In the genomic region with DNA sequence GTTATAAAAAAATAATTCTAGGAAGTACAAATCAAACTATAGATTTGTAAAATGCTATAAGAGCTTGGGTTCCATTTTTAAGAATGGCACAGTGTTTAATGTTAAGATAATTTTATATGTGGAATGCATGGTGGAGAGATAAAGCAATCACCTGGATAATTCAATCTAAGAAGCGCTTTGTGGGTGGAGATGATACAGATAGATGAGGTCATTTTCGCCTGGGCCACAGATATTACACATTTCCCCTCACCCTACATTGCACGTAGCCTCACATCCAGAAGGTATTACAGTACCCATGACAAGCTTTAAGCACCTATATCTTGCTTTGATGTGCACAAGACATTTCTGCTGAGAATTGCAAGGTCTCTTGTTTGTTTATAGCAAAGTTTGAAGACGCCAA, we compare ENCODE assay signal across 20 cellular contexts.
DNase-seq lines count a peak whose midpoint lies in the region; ATAC-seq, FAIRE-seq and TF ChIP-seq lines count a peak whose summit lies in the region.
"Had no signal": no experiment of that assay in that cellular context is flagged by ENCODE, and none has a peak within 500 bp of the region (broad histone marks: within the 10 kb centered on the region; RNA-seq: fewer than 3 reads in every experiment).

No MANE protein-coding gene starts in this region.

- TF ChIP-seq CTCF in SK-N-SH (IDR thresholded peaks at IDR 0.05) (no peak), HEK293 (tag by site-specific recombination; IDR thresholded peaks at IDR 0.05) (no peak), endothelial cell of umbilical vein (IDR thresholded peaks at IDR 0.05; ENCODE audit: extremely low read depth in 1 of 2, insufficient read depth in 1 of 2, low read depth in 1 of 2, low read length in 2 of 2) (no peak), nephron (IDR thresholded peaks at IDR 0.05; ENCODE audit: unreplicated experiment in 3 of 3) (no peak)
- no peak for TF ChIP-seq CTCF in CD8-positive, alpha-beta T cell (IDR thresholded peaks at IDR 0.05)

- H3K79me2 ChIP-seq in SK-N-SH (ENCODE audit: insufficient read depth) (no peaks in the 10 kb centered on the region), endothelial cell of umbilical vein (ENCODE audit: control insufficient read depth, insufficient read depth, low read length) (no peaks in the 10 kb centered on the region)

- H4K20me1 ChIP-seq in SK-N-SH (ENCODE audit: insufficient read depth) (no peaks in the 10 kb centered on the region), endothelial cell of umbilical vein (replicated peaks; ENCODE audit: control insufficient read depth, extremely low read depth, insufficient read depth, low read length) (no peaks in the 10 kb centered on the region)

- H3K9me3 ChIP-seq in SK-N-SH, result no peaks in the 10 kb centered on the region
- no peaks in the 10 kb centered on the region for H3K9me3 ChIP-seq in HEK293 (ENCODE audit: control insufficient read depth, insufficient read depth, low read depth, low read length)
- no peaks in the 10 kb centered on the region for H3K9me3 ChIP-seq in endothelial cell of umbilical vein (replicated peaks; ENCODE audit: control insufficient read depth, insufficient read depth, low read length)
- no peaks in the 10 kb centered on the region for H3K9me3 ChIP-seq in CD8-positive, alpha-beta T cell (ENCODE audit: low read length)
- H3K9me3 ChIP-seq: A549 had no signal

- no peak for TF ChIP-seq POLR2A in endothelial cell of umbilical vein (IDR thresholded peaks at IDR 0.05; ENCODE audit: low read depth, low read length)

- no peaks in the 10 kb centered on the region for H3F3A ChIP-seq in SK-N-SH (replicated peaks; ENCODE audit: insufficient read depth)

- H3K27ac ChIP-seq in SK-N-SH (ENCODE audit: low read depth in 2 of 2, low read length in 1 of 2) (no peak overlapping the region), HEK293 (ENCODE audit: extremely low read depth, low read depth, low read length) (no peak overlapping the region), endothelial cell of umbilical vein (ENCODE audit: insufficient read depth, low read depth, low read length) (no peak overlapping the region)
- no peak overlapping the region for H3K27ac ChIP-seq in CD8-positive, alpha-beta T cell (ENCODE audit: low read depth, low read length)
- H3K27ac ChIP-seq: 22Rv1, A549, C4-2B had no signal

- peak overlapping the region; percentile 30 to 67 (median 48) for H3K27ac Mint-ChIP-seq in nephron
- no peak overlapping the region for H3K27ac Mint-ChIP-seq in CD8-positive, alpha-beta T cell
- H3K27ac Mint-ChIP-seq: CD4-positive, alpha-beta T cell had no signal

- ATAC-seq in SK-N-SH treated with all-trans-retinoic acid at 6 μM for 48 hours (no peak), HG03442 (IDR thresholded peaks at IDR 0.05; ENCODE audit: unreplicated experiment) (no peak)
- ATAC-seq in CD8-positive, alpha-beta T cell, result no peak
- ATAC-seq: A549, HCT116, HepG2 had no signal

- dilution Hi-C loops in endothelial cell of umbilical vein (cut with MboI; ENCODE audit: extremely low pct_ligation_motif_present, low sequenced_read_pairs), result no loop called here

- H3K27me3 Mint-ChIP-seq in nephron (ENCODE audit: low read depth), result peaks cover 4% of the 10 kb centered on the region
- no peaks in the 10 kb centered on the region for H3K27me3 Mint-ChIP-seq in CD8-positive, alpha-beta T cell (ENCODE audit: low read depth)
- H3K27me3 Mint-ChIP-seq: CD4-positive, alpha-beta T cell had no signal

- peaks cover 56% of the 10 kb centered on the region for H3K4me1 Mint-ChIP-seq in nephron
- no peaks in the 10 kb centered on the region for H3K4me1 Mint-ChIP-seq in CD8-positive, alpha-beta T cell (ENCODE audit: low read depth)

- H3K9me3 Mint-ChIP-seq in nephron, result no peaks in the 10 kb centered on the region
- H3K9me3 Mint-ChIP-seq in CD8-positive, alpha-beta T cell, result no peaks in the 10 kb centered on the region
- H3K9me3 Mint-ChIP-seq: CD4-positive, alpha-beta T cell had no signal

- no peak overlapping the region for H3K4me3 ChIP-seq in SK-N-SH (ENCODE audit: low read depth in 2 of 2, low read length in 1 of 2)
- H3K4me3 ChIP-seq in HEK293 (ENCODE audit: low read depth, low read length), result no peak overlapping the region
- H3K4me3 ChIP-seq in endothelial cell of umbilical vein (replicated peaks in 1 of 3; ENCODE audit: insufficient read depth in 1 of 3, low read depth in 1 of 3, low read length in 3 of 3), result no peak overlapping the region
- H3K4me3 ChIP-seq in CD8-positive, alpha-beta T cell (ENCODE audit: low read depth, low read length), result no peak overlapping the region
- H3K4me3 ChIP-seq: A549 had no signal

- H2AFZ ChIP-seq in SK-N-SH (ENCODE audit: low read depth) (no peak overlapping the region), endothelial cell of umbilical vein (ENCODE audit: low read depth, low read length) (no peak overlapping the region)

- FAIRE-seq in endothelial cell of umbilical vein (lab: Jason Lieb, UNC), result peak; percentile 12
- FAIRE-seq: A549, HepG2 had no signal

- POLR2A ChIA-PET in SK-N-SH (lab: Yijun Ruan, JAX), result no interaction called here
- POLR2A ChIA-PET in HEK293 (lab: Yijun Ruan, JAX), result no interaction called here
- POLR2A ChIA-PET in endothelial cell of umbilical vein (lab: Charles Lee), result no interaction called here
- POLR2A ChIA-PET in CD8-positive, alpha-beta T cell (lab: Charles Lee), result no interaction called here

- no peaks in the 10 kb centered on the region for H3K36me3 Mint-ChIP-seq in nephron (ENCODE audit: low read depth)
- no peaks in the 10 kb centered on the region for H3K36me3 Mint-ChIP-seq in CD8-positive, alpha-beta T cell

- no peak for TF ChIP-seq EP300 in SK-N-SH (IDR thresholded peaks at IDR 0.05; ENCODE audit: borderline replicate concordance in 1 of 2, low read depth in 1 of 2, low read length in 1 of 2)

- CTCF ChIA-PET in SK-N-SH (lab: Yijun Ruan, JAX), result interaction anchor here (1.1 kb wide), 2 partner anchors 10 to 177 kb away, joined by 3 to 5 read pairs; no protein-coding TSS in a partner anchor
- CTCF ChIA-PET in HEK293 (lab: Yijun Ruan, JAX), result interaction anchor here (4.2 kb wide), 1 partner anchor 161 kb away, joined by 17 read pairs; no protein-coding TSS in a partner anchor
- CTCF ChIA-PET in endothelial cell of umbilical vein (lab: Charles Lee), result interaction anchor here (1.1 to 4.6 kb wide), 2 partner anchors 10 to 161 kb away, joined by 3 to 19 read pairs; no protein-coding TSS in a partner anchor
- CTCF ChIA-PET in CD8-positive, alpha-beta T cell (lab: Charles Lee), result interaction anchor here (0.9 to 3.3 kb wide), 2 partner anchors 8 to 14 kb away, joined by 4 to 10 read pairs; no protein-coding TSS in a partner anchor

- H3K9me1 ChIP-seq in endothelial cell of umbilical vein (replicated peaks; ENCODE audit: control insufficient read depth, extremely low read depth, insufficient read depth, low read length), result no peaks in the 10 kb centered on the region

- H3K9me2 ChIP-seq in SK-N-SH, result no peaks in the 10 kb centered on the region

- 46% methylated on average over 4 of the region's 4 CpGs for WGBS in SK-N-SH (ENCODE audit: low lambda C conversion rate)

- no peaks in the 10 kb centered on the region for H3K27me3 ChIP-seq in SK-N-SH (ENCODE audit: insufficient read depth)
- no peaks in the 10 kb centered on the region for H3K27me3 ChIP-seq in endothelial cell of umbilical vein (ENCODE audit: control insufficient read depth in 2 of 2, insufficient read depth in 2 of 2, low read length in 2 of 2)
- H3K27me3 ChIP-seq in CD8-positive, alpha-beta T cell (ENCODE audit: insufficient read depth, low read length), result no peaks in the 10 kb centered on the region

- no peak for DNase-seq in SK-N-SH
- DNase-seq in endothelial cell of umbilical vein (ENCODE audit: low read depth, low spot score), result no peak
- no peak for DNase-seq in CD8-positive, alpha-beta T cell
- DNase-seq in RPMI8226, result no peak
- DNase-seq: AML-193; CD4-positive, alpha-beta T cell; DMS153; DMS79; GDM1; GOT3; H7 had no signal

- no peak overlapping the region for H3K4me2 ChIP-seq in SK-N-SH
- H3K4me2 ChIP-seq in endothelial cell of umbilical vein (ENCODE audit: insufficient read depth, low read length), result no peak overlapping the region
- H3K4me2 ChIP-seq: A549 had no signal

- H3K4me1 ChIP-seq in SK-N-SH (ENCODE audit: control insufficient read depth in 1 of 2, insufficient read depth in 2 of 2, low read depth in 1 of 2, low read length in 1 of 2), result peaks cover 0 to 7% of the 10 kb centered on the region in 2 experiments; a peak in 2 of 4 replicates
- H3K4me1 ChIP-seq in HEK293 (ENCODE audit: control insufficient read depth, insufficient read depth, low read length), result no peaks in the 10 kb centered on the region
- H3K4me1 ChIP-seq in endothelial cell of umbilical vein (ENCODE audit: control insufficient read depth, extremely low read depth, insufficient read depth, low read length), result peaks cover 16% of the 10 kb centered on the region
- no peaks in the 10 kb centered on the region for H3K4me1 ChIP-seq in CD8-positive, alpha-beta T cell (ENCODE audit: insufficient read depth, low read length)
- H3K4me1 ChIP-seq: A549 had no signal

- H3K36me3 ChIP-seq in SK-N-SH (replicated peaks in 1 of 2; ENCODE audit: control insufficient read depth in 1 of 2, insufficient read depth in 2 of 2, low read length in 1 of 2) (no peaks in the 10 kb centered on the region), HEK293 (ENCODE audit: control insufficient read depth in 2 of 2, insufficient read depth in 1 of 2, low read length in 2 of 2) (no peaks in the 10 kb centered on the region), endothelial cell of umbilical vein (ENCODE audit: control insufficient read depth in 2 of 2, extremely low read depth in 1 of 2, insufficient read depth in 2 of 2, low read length in 2 of 2) (no peaks in the 10 kb centered on the region)
- H3K36me3 ChIP-seq in CD8-positive, alpha-beta T cell (ENCODE audit: insufficient read depth, low read length), result no peaks in the 10 kb centered on the region

- no TSS peak for BruUV-seq in endothelial cell of umbilical vein (replicated peaks; lab: Mats Ljungman, UMichigan)

- intact Hi-C loops in endothelial cell of umbilical vein (cut with micrococcal nuclease), result no loop called here
- intact Hi-C loops in CD8-positive, alpha-beta T cell (cut with DNase I, micrococcal nuclease), result no loop called here

- TF ChIP-seq RAD21 in SK-N-SH (IDR thresholded peaks at IDR 0.05; ENCODE audit: low read length), result no peak

- no peak overlapping the region for H3K9ac ChIP-seq in SK-N-SH
- H3K9ac ChIP-seq in endothelial cell of umbilical vein (replicated peaks; ENCODE audit: extremely low read depth, insufficient read depth, low read length), result no peak overlapping the region

- no peak overlapping the region for H3K4me3 Mint-ChIP-seq in nephron
- no peak overlapping the region for H3K4me3 Mint-ChIP-seq in CD8-positive, alpha-beta T cell
- H3K4me3 Mint-ChIP-seq: CD4-positive, alpha-beta T cell had no signal

TF ChIP-seq in SK-N-SH treated with all-trans-retinoic acid at 6 μM for 48 hours, 23 proteins besides CTCF, POLR2A, EP300 and RAD21 (continues in another document):
- no peak for TF ChIP-seq TOX (CRISPR knock-in tag; IDR thresholded peaks at IDR 0.05; ENCODE audit: borderline replicate concordance)

TF ChIP-seq in SK-N-SH, 30 proteins besides CTCF, POLR2A, EP300 and RAD21 (continues in another document):
- TF ChIP-seq ELF1 (IDR thresholded peaks at IDR 0.05), result no peak

TF ChIP-seq in endothelial cell of umbilical vein, 7 proteins besides CTCF, POLR2A, EP300 and RAD21 (continues in another document):
- TF ChIP-seq GATA2 (IDR thresholded peaks at IDR 0.05; ENCODE audit: insufficient read depth, insufficient read length, low read depth, low read length) (no peak), FOS (IDR thresholded peaks at IDR 0.05; ENCODE audit: borderline replicate concordance, insufficient read depth, low read length) (no peak)
